In genomic region chr10:133276435-133277201, GRCh38 we compare ENCODE assay signal across 8 cellular contexts. TPM values are rescaled to one million over a fixed set of nuclear protein-coding genes. Genes with fewer than 3 reads are reported as not detected.
A peak's percentile ranks its signal among the peaks of the same experiment; 100 is the strongest.
DNase-seq lines count a peak whose midpoint lies in the region; ATAC-seq and TF ChIP-seq lines count a peak whose summit lies in the region.

Gene ADAM8, minus strand, starts transcription at chr10:133276868. Its CDS starts 51 bp downstream, at chr10:133276817.

- peaks cover 12% of the 10 kb centered on the region for H3K36me3 ChIP-seq in OCI-LY1 (ENCODE audit: insufficient read depth, low read length)

- peak; percentile 43 for ATAC-seq in GM21825 (IDR thresholded peaks at IDR 0.05; ENCODE audit: unreplicated experiment)

- H3K9me2 ChIP-seq in OCI-LY1 (ENCODE audit: low read depth, low read length) = no peaks in the 10 kb centered on the region

- peak; percentile 78 for DNase-seq in GM12865 (ENCODE audit: low read depth)
- DNase-seq in activated naive CD4-positive, alpha-beta T cell treated with anti-CD3 and anti-CD28 coated beads for 36 hours = peak; percentile 77
- DNase-seq in iPS-NIHi7 (ENCODE audit: extremely low spot score) = peak; percentile 97
- DNase-seq in stimulated activated CD8-positive, alpha-beta memory T cell treated with anti-CD3 and anti-CD28 coated beads, Interleukin-15, amount 100 ng/mL, for 1 hour (ENCODE audit: low read depth) = peak; percentile 34
- no peak for DNase-seq in SIG-M5 (lab: John Stamatoyannopoulos, UW)
- DNase-seq in SW480 (ENCODE audit: low spot score) = no peak

- TF ChIP-seq CTCF in GM12865 (IDR thresholded peaks at IDR 0.05; ENCODE audit: insufficient read depth, low read depth, low read length, missing control alignments) = no peak
- no peak for TF ChIP-seq CTCF in OCI-LY1 (IDR thresholded peaks at IDR 0.05; ENCODE audit: low read length)

- no peaks in the 10 kb centered on the region for H3K9me3 Mint-ChIP-seq in activated naive CD4-positive, alpha-beta T cell treated with anti-CD3 and anti-CD28 coated beads for 36 hours

- no peaks in the 10 kb centered on the region for H4K20me1 ChIP-seq in OCI-LY1 (ENCODE audit: insufficient read depth, low read length)

- no peaks in the 10 kb centered on the region for H3K27me3 ChIP-seq in OCI-LY1 (ENCODE audit: insufficient read depth, low read length)

- no peak within 1 kb of the TSS for H3K9ac ChIP-seq in OCI-LY1 (ENCODE audit: low read length)

- intact Hi-C loops in activated naive CD4-positive, alpha-beta T cell treated with anti-CD3 and anti-CD28 coated beads for 36 hours (cut with micrococcal nuclease) = loop anchor here (5.0 kb wide), 2 partner anchors 314 to 344 kb away; no protein-coding TSS in a partner anchor

- H3K4me3 Mint-ChIP-seq in activated naive CD4-positive, alpha-beta T cell treated with anti-CD3 and anti-CD28 coated beads for 36 hours = peak within 1 kb of the TSS; percentile 86

- 0 out of 2 replicates have a peak within 1 kb of the TSS, but pooled peaks have one; percentile 40 for H3K4me2 ChIP-seq in OCI-LY1 (ENCODE audit: low read length)

- no peaks in the 10 kb centered on the region for H3K79me2 ChIP-seq in OCI-LY1 (ENCODE audit: insufficient read depth, low read length)

- CTCF ChIA-PET in activated naive CD4-positive, alpha-beta T cell treated with anti-CD3 and anti-CD28 coated beads for 36 hours (lab: Charles Lee) = interaction anchor here (0.6 to 1.7 kb wide), 5 partner anchors 11 to 133 kb away, joined by 3 to 8 read pairs (median 4); no protein-coding TSS in a partner anchor

- no peak within 1 kb of the TSS for H3K27ac ChIP-seq in OCI-LY1 (ENCODE audit: low read depth, low read length, poor library complexity, severe bottlenecking)

- peaks cover 23% of the 10 kb centered on the region for H3K4me1 Mint-ChIP-seq in activated naive CD4-positive, alpha-beta T cell treated with anti-CD3 and anti-CD28 coated beads for 36 hours (ENCODE audit: low read depth)

- no peak within 1 kb of the TSS for H2AFZ ChIP-seq in OCI-LY1 (ENCODE audit: low read length)

- H3K27me3 Mint-ChIP-seq in activated naive CD4-positive, alpha-beta T cell treated with anti-CD3 and anti-CD28 coated beads for 36 hours (ENCODE audit: low read depth) = no peaks in the 10 kb centered on the region

- no peaks in the 10 kb centered on the region for H3K9me3 ChIP-seq in OCI-LY1 (ENCODE audit: low read length)

- H3K27ac Mint-ChIP-seq in activated naive CD4-positive, alpha-beta T cell treated with anti-CD3 and anti-CD28 coated beads for 36 hours = peak within 1 kb of the TSS; percentile 91

- no peaks in the 10 kb centered on the region for H3F3A ChIP-seq in OCI-LY1 (ENCODE audit: insufficient read depth, low read length)

- H3K4me3 ChIP-seq in GM12865 (ENCODE audit: low read depth, low read length) (peak within 1 kb of the TSS; percentile 89), OCI-LY1 (ENCODE audit: low read depth, low read length, poor library complexity, severe bottlenecking) (no peak within 1 kb of the TSS)

- peaks cover 13% of the 10 kb centered on the region for H3K4me1 ChIP-seq in OCI-LY1 (ENCODE audit: insufficient read depth, low read length, severe bottlenecking)

- peaks cover 11% of the 10 kb centered on the region for H3K36me3 Mint-ChIP-seq in activated naive CD4-positive, alpha-beta T cell treated with anti-CD3 and anti-CD28 coated beads for 36 hours (ENCODE audit: low read depth)

RNA-seq across cellular contexts. Expression of gene ADAM8, which starts in this region (rescaled TPM):
- total RNA-seq in activated naive CD4-positive, alpha-beta T cell treated with anti-CD3 and anti-CD28 coated beads for 36 hours = 100 to 1,000 TPM; 112 to 120 TPM

Comparison
In these comparisons a context has a peak if more than half of its experiments do, and no peak if none do; other contexts are left out.
1. DNase-seq: peak in GM12865 (single experiment), activated naive CD4-positive, alpha-beta T cell treated with anti-CD3 and anti-CD28 coated beads for 36 hours (single experiment), iPS-NIHi7 (single experiment) and stimulated activated CD8-positive, alpha-beta memory T cell treated with anti-CD3 and anti-CD28 coated beads, Interleukin-15, amount 100 ng/mL, for 1 hour (single experiment); none in SIG-M5 (single experiment) and SW480 (single experiment).